ENCODE assay signal across 8 cellular contexts in genomic region chr1:52904590-52905375, GRCh38. TPM values are rescaled to one million over a fixed set of nuclear protein-coding genes. Genes with fewer than 3 reads are reported as not detected.
DNase-seq lines count a peak whose midpoint lies in the region; ATAC-seq and TF ChIP-seq lines count a peak whose summit lies in the region.

No MANE protein-coding gene starts in this region.

- DNase-seq in NCI-H748 (lab: John Stamatoyannopoulos, UW; ENCODE audit: unreplicated experiment), result peak; percentile 20
- no peak for DNase-seq in NCI-H748 treated with DMSO at 0.1 percent for 48 hours (lab: John Stamatoyannopoulos, UW)
- DNase-seq in M059J (ENCODE audit: low read depth), result peak; percentile 29
- DNase-seq in activated CD8-positive, alpha-beta T cell treated with anti-CD3 and anti-CD28 coated beads, Interleukin-2, amount 10 ng/mL, durations not matched to agents 7 days and 5 days, result peak; percentile 67
- DNase-seq in right cardiac atrium, result peak in 2 of 3 donors; percentile 53 to 59
- no peak for DNase-seq in upper lobe of left lung
- no peak for DNase-seq in activated T-helper 1 cell treated with anti-CD3 and anti-CD28 coated beads, Interleukin-12 subunit alpha, Interleukin-12 subunit beta, Interleukin-2, Interleukin-4 antibody, amounts not matched to agents 30 ng/mL and 10 ng/mL and 1 ng/mL, durations not matched to agents 14 hours and 24 hours and 36 hours (ENCODE audit: low spot score)

- no peaks in the 10 kb centered on the region for H3K36me3 Mint-ChIP-seq in activated CD8-positive, alpha-beta T cell treated with anti-CD3 and anti-CD28 coated beads, Interleukin-2, amount 10 ng/mL, durations not matched to agents 7 days and 5 days (ENCODE audit: low read depth)
- H3K36me3 Mint-ChIP-seq in activated T-helper 1 cell treated with anti-CD3 and anti-CD28 coated beads, Interleukin-12 subunit alpha, Interleukin-12 subunit beta, Interleukin-2, Interleukin-4 antibody, amounts not matched to agents 30 ng/mL and 10 ng/mL and 1 ng/mL, durations not matched to agents 14 hours and 24 hours and 36 hours (ENCODE audit: low read depth), result peaks cover 2% of the 10 kb centered on the region

- peaks cover 5% of the 10 kb centered on the region for H3K4me1 Mint-ChIP-seq in activated CD8-positive, alpha-beta T cell treated with anti-CD3 and anti-CD28 coated beads, Interleukin-2, amount 10 ng/mL, durations not matched to agents 7 days and 5 days (ENCODE audit: low read depth)
- H3K4me1 Mint-ChIP-seq in activated T-helper 1 cell treated with anti-CD3 and anti-CD28 coated beads, Interleukin-12 subunit alpha, Interleukin-12 subunit beta, Interleukin-2, Interleukin-4 antibody, amounts not matched to agents 30 ng/mL and 10 ng/mL and 1 ng/mL, durations not matched to agents 14 hours and 24 hours and 36 hours (ENCODE audit: low read depth), result no peaks in the 10 kb centered on the region

- H3K9me3 Mint-ChIP-seq in activated CD8-positive, alpha-beta T cell treated with anti-CD3 and anti-CD28 coated beads, Interleukin-2, amount 10 ng/mL, durations not matched to agents 7 days and 5 days (ENCODE audit: insufficient read depth), result no peaks in the 10 kb centered on the region
- no peaks in the 10 kb centered on the region for H3K9me3 Mint-ChIP-seq in activated T-helper 1 cell treated with anti-CD3 and anti-CD28 coated beads, Interleukin-12 subunit alpha, Interleukin-12 subunit beta, Interleukin-2, Interleukin-4 antibody, amounts not matched to agents 30 ng/mL and 10 ng/mL and 1 ng/mL, durations not matched to agents 14 hours and 24 hours and 36 hours

- ATAC-seq in activated CD8-positive, alpha-beta T cell treated with anti-CD3 and anti-CD28 coated beads, Interleukin-2, amount 10 ng/mL, durations not matched to agents 7 days and 5 days, result peak; percentile 93
- peak; percentile 34 to 45 for ATAC-seq in right cardiac atrium
- ATAC-seq in upper lobe of left lung (ENCODE audit: low FRiP score in 2 of 2), result peak; percentile 35 to 39
- no peak for ATAC-seq in HG03432 (IDR thresholded peaks at IDR 0.05; ENCODE audit: unreplicated experiment)

- no peak for TF ChIP-seq EP300 in upper lobe of left lung (IDR thresholded peaks at IDR 0.05)

- CTCF ChIA-PET in activated CD8-positive, alpha-beta T cell treated with anti-CD3 and anti-CD28 coated beads, Interleukin-2, amount 10 ng/mL, durations not matched to agents 7 days and 5 days (lab: Charles Lee), result interaction anchor here (0.5 to 3.3 kb wide), 11 partner anchors 11 to 285 kb away, joined by 3 to 18 read pairs (median 4); partner anchors contain the start of gene ECHDC2

- H3K4me1 ChIP-seq in right cardiac atrium (ENCODE audit: control insufficient read depth, insufficient read depth, low read length) (peaks cover 3% of the 10 kb centered on the region), upper lobe of left lung (no peaks in the 10 kb centered on the region)

- H3K9me3 ChIP-seq in right cardiac atrium (ENCODE audit: control insufficient read depth, low read length) (no peaks in the 10 kb centered on the region), upper lobe of left lung (no peaks in the 10 kb centered on the region)

- H3K27ac ChIP-seq in right cardiac atrium (ENCODE audit: low read length), result peak overlapping the region; percentile 37
- H3K27ac ChIP-seq in upper lobe of left lung, result no peak overlapping the region

- H3K4me3 ChIP-seq in right cardiac atrium (ENCODE audit: low read length), result no peak overlapping the region
- H3K4me3 ChIP-seq in upper lobe of left lung, result no peak overlapping the region

- H3K27me3 ChIP-seq in right cardiac atrium (ENCODE audit: control insufficient read depth, insufficient read depth) (no peaks in the 10 kb centered on the region), upper lobe of left lung (no peaks in the 10 kb centered on the region)

- peaks cover 0 to 6% (median 0%) of the 10 kb centered on the region in 4 donors for H3K36me3 ChIP-seq in upper lobe of left lung

- intact Hi-C loops in right cardiac atrium (cut with DNase I), result loop anchor here in 1 of 4 donors (10.0 kb wide), 1 partner anchor 280 kb away; no protein-coding TSS in a partner anchor
- intact Hi-C loops in activated T-helper 1 cell treated with anti-CD3 and anti-CD28 coated beads, Interleukin-12 subunit alpha, Interleukin-12 subunit beta, Interleukin-2, Interleukin-4 antibody, amounts not matched to agents 30 ng/mL and 10 ng/mL and 1 ng/mL, durations not matched to agents 14 hours and 24 hours and 36 hours (cut with micrococcal nuclease), result loop anchor here (1.0 kb wide), 1 partner anchor 278 kb away; no protein-coding TSS in a partner anchor

- no peaks in the 10 kb centered on the region for H3K27me3 Mint-ChIP-seq in activated CD8-positive, alpha-beta T cell treated with anti-CD3 and anti-CD28 coated beads, Interleukin-2, amount 10 ng/mL, durations not matched to agents 7 days and 5 days (ENCODE audit: low read depth)
- H3K27me3 Mint-ChIP-seq in activated T-helper 1 cell treated with anti-CD3 and anti-CD28 coated beads, Interleukin-12 subunit alpha, Interleukin-12 subunit beta, Interleukin-2, Interleukin-4 antibody, amounts not matched to agents 30 ng/mL and 10 ng/mL and 1 ng/mL, durations not matched to agents 14 hours and 24 hours and 36 hours (ENCODE audit: insufficient read depth), result no peaks in the 10 kb centered on the region

- no peak overlapping the region for H3K4me3 Mint-ChIP-seq in activated CD8-positive, alpha-beta T cell treated with anti-CD3 and anti-CD28 coated beads, Interleukin-2, amount 10 ng/mL, durations not matched to agents 7 days and 5 days
- H3K4me3 Mint-ChIP-seq in activated T-helper 1 cell treated with anti-CD3 and anti-CD28 coated beads, Interleukin-12 subunit alpha, Interleukin-12 subunit beta, Interleukin-2, Interleukin-4 antibody, amounts not matched to agents 30 ng/mL and 10 ng/mL and 1 ng/mL, durations not matched to agents 14 hours and 24 hours and 36 hours, result no peak overlapping the region

- WGBS in right cardiac atrium, result 71% methylated on average over 23 of the region's 23 CpGs
- 80 to 86% methylated on average over 19 to 23 of the region's 23 CpGs for WGBS in upper lobe of left lung, 2 donors

- POLR2A ChIA-PET in activated CD8-positive, alpha-beta T cell treated with anti-CD3 and anti-CD28 coated beads, Interleukin-2, amount 10 ng/mL, durations not matched to agents 7 days and 5 days (lab: Charles Lee), result no interaction called here

- no peak for TF ChIP-seq CTCF in upper lobe of left lung (IDR thresholded peaks at IDR 0.05)

- H3K27ac Mint-ChIP-seq in activated CD8-positive, alpha-beta T cell treated with anti-CD3 and anti-CD28 coated beads, Interleukin-2, amount 10 ng/mL, durations not matched to agents 7 days and 5 days, result no peak overlapping the region
- no peak overlapping the region for H3K27ac Mint-ChIP-seq in activated T-helper 1 cell treated with anti-CD3 and anti-CD28 coated beads, Interleukin-12 subunit alpha, Interleukin-12 subunit beta, Interleukin-2, Interleukin-4 antibody, amounts not matched to agents 30 ng/mL and 10 ng/mL and 1 ng/mL, durations not matched to agents 14 hours and 24 hours and 36 hours

- TF ChIP-seq POLR2A in upper lobe of left lung (IDR thresholded peaks at IDR 0.05), result no peak

RNA-seq across cellular contexts. Expression of gene ECHDC2, which starts 16.8 kb away (rescaled TPM):
- total RNA-seq in M059J (2014; rRNA removed; shearing (Covaris generic)), result 12.3 and 19.7 TPM in 2 replicates
- total RNA-seq in activated CD8-positive, alpha-beta T cell treated with anti-CD3 and anti-CD28 coated beads, Interleukin-2, amount 10 ng/mL, durations not matched to agents 7 days and 5 days, result 10 to 100 TPM; 30.0 to 35.3 TPM
- total RNA-seq in right cardiac atrium (100 to 1,000 TPM; 104 to 145 (median 121) TPM), upper lobe of left lung (100 to 1,000 TPM in 4 of 6 donors, 10 to 100 TPM in 2; 76.3 to 443 (median 113) TPM)
- 114 TPM for polyA plus RNA-seq in right cardiac atrium
- total RNA-seq in activated T-helper 1 cell treated with anti-CD3 and anti-CD28 coated beads, Interleukin-12 subunit alpha, Interleukin-12 subunit beta, Interleukin-2, Interleukin-4 antibody, amounts not matched to agents 30 ng/mL and 10 ng/mL and 1 ng/mL, durations not matched to agents 14 hours and 24 hours and 36 hours, result 57.6 and 61.3 TPM in 2 replicates

RNA-seq across cellular contexts. Expression of gene SCP2, which starts 22.3 kb away (rescaled TPM):
- total RNA-seq in M059J (2014; rRNA removed; shearing (Covaris generic)), result 171 and 230 TPM in 2 replicates
- 10 to 100 TPM; 87.2 to 95.9 TPM for total RNA-seq in activated CD8-positive, alpha-beta T cell treated with anti-CD3 and anti-CD28 coated beads, Interleukin-2, amount 10 ng/mL, durations not matched to agents 7 days and 5 days
- total RNA-seq in right cardiac atrium (100 to 1,000 TPM; 129 to 149 (median 135) TPM), upper lobe of left lung (100 to 1,000 TPM in 4 of 6 donors, 10 to 100 TPM in 2; 52.4 to 173 (median 131) TPM)
- 203 TPM for polyA plus RNA-seq in right cardiac atrium
- 54.7 and 58.3 TPM in 2 replicates for total RNA-seq in activated T-helper 1 cell treated with anti-CD3 and anti-CD28 coated beads, Interleukin-12 subunit alpha, Interleukin-12 subunit beta, Interleukin-2, Interleukin-4 antibody, amounts not matched to agents 30 ng/mL and 10 ng/mL and 1 ng/mL, durations not matched to agents 14 hours and 24 hours and 36 hours

Comparison
In these comparisons a context has a peak if more than half of its experiments do, and no peak if none do; other contexts are left out.
1. DNase-seq: peak in NCI-H748 (single experiment), M059J (single experiment), activated CD8-positive, alpha-beta T cell treated with anti-CD3 and anti-CD28 coated beads, Interleukin-2, amount 10 ng/mL, durations not matched to agents 7 days and 5 days (single experiment) and right cardiac atrium (2 of 3); none in NCI-H748 treated with DMSO at 0.1 percent for 48 hours (single experiment), upper lobe of left lung (0 of 2) and activated T-helper 1 cell treated with anti-CD3 and anti-CD28 coated beads, Interleukin-12 subunit alpha, Interleukin-12 subunit beta, Interleukin-2, Interleukin-4 antibody, amounts not matched to agents 30 ng/mL and 10 ng/mL and 1 ng/mL, durations not matched to agents 14 hours and 24 hours and 36 hours (single experiment).